18 cellular contexts compared by ENCODE assay signal in the genomic region with DNA sequence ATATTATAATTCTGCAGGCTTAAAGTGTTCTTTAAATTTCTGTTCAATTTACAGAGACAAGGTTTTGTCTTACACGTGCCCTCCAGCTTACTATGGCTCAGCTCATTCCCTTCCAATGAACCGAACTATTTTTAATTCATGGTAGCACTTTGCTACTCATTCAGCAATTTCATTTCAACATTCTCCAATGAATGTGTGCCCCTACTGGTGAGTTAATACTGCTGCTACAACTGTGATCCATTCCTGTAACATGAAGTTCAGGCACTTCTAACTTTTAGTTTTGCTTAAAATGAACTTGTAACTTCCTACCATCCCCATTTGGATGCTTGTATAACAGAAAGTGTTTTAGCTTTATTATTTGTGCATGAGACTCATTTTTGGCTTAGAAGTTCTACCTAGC.
DNase-seq lines count a peak whose midpoint lies in the region; ATAC-seq and TF ChIP-seq lines count a peak whose summit lies in the region.
"Had no signal": no experiment of that assay in that cellular context is flagged by ENCODE, and none has a peak within 500 bp of the region (broad histone marks: within the 10 kb centered on the region; RNA-seq: fewer than 3 reads in every experiment).

No MANE protein-coding gene starts in this region.

- ATAC-seq in heart right ventricle = no peak
- no peak for ATAC-seq in Right ventricle myocardium inferior
- ATAC-seq in upper lobe of right lung = no peak
- ATAC-seq: T-helper 17 cell had no signal

- no peak overlapping the region for H3K4me3 Mint-ChIP-seq in CD14-positive monocyte
- H3K4me3 Mint-ChIP-seq: T-helper 17 cell had no signal

- peaks cover 2% of the 10 kb centered on the region for H3K4me1 Mint-ChIP-seq in CD14-positive monocyte
- H3K4me1 Mint-ChIP-seq: T-helper 17 cell had no signal

- no peaks in the 10 kb centered on the region for H3K27me3 ChIP-seq in heart right ventricle
- H3K27me3 ChIP-seq in OCI-LY1 (ENCODE audit: insufficient read depth, low read length) = no peaks in the 10 kb centered on the region
- peaks cover 0 to 4% (median 0%) of the 10 kb centered on the region in 45 donors for H3K27me3 ChIP-seq in dorsolateral prefrontal cortex
- H3K27me3 ChIP-seq in upper lobe of right lung = no peaks in the 10 kb centered on the region
- H3K27me3 ChIP-seq: adrenal gland, right atrium auricular region had no signal

- H3K9me2 ChIP-seq in OCI-LY1 (ENCODE audit: low read depth, low read length) = no peaks in the 10 kb centered on the region

- 52 to 62% methylated on average over 2 of the region's 2 CpGs for WGBS in heart right ventricle, 2 donors

- H3K9ac ChIP-seq in OCI-LY1 (ENCODE audit: low read length) = no peak overlapping the region

- peaks cover 0 to 42% (median 0%) of the 10 kb centered on the region in 9 donors for H3K36me3 ChIP-seq in heart right ventricle
- no peaks in the 10 kb centered on the region for H3K36me3 ChIP-seq in OCI-LY1 (ENCODE audit: insufficient read depth, low read length)
- no peaks in the 10 kb centered on the region for H3K36me3 ChIP-seq in upper lobe of right lung
- H3K36me3 ChIP-seq: adrenal gland, right atrium auricular region, thoracic aorta had no signal

- H3K27me3 Mint-ChIP-seq in CD14-positive monocyte (ENCODE audit: low read depth in 3 of 3) = no peaks in the 10 kb centered on the region

- H3K4me2 ChIP-seq in OCI-LY1 (ENCODE audit: low read length) = no peak overlapping the region

- intact Hi-C loops in heart right ventricle (cut with DNase I) (loop anchor here in 2 of 10 donors (5.0 to 10.0 kb wide), 2 partner anchors 274 to 327 kb away; no protein-coding TSS in a partner anchor), Right ventricle myocardium inferior (cut with DNase I) (loop anchor here (5.0 kb wide), 1 partner anchor 272 kb away; no protein-coding TSS in a partner anchor), dorsolateral prefrontal cortex (cut with DNase I) (no loop called here), upper lobe of right lung (cut with DNase I) (no loop called here), CD14-positive monocyte (cut with micrococcal nuclease) (no loop called here)

- peaks cover 0 to 9% (median 2%) of the 10 kb centered on the region in 7 donors for H3K9me3 Mint-ChIP-seq in CD14-positive monocyte

- peaks cover 29 to 60% of the 10 kb centered on the region in 2 donors for H3K36me3 Mint-ChIP-seq in CD14-positive monocyte

- DNase-seq in heart right ventricle (no peak), Right ventricle myocardium inferior (ENCODE audit: missing footprints) (no peak), dorsolateral prefrontal cortex (no peak), upper lobe of right lung (no peak), CD14-positive monocyte (ENCODE audit: low spot score) (no peak), NCI-H2171 (lab: John Stamatoyannopoulos, UW) (no peak), NCI-H2171 treated with DMSO at 0.1 percent for 48 hours (lab: John Stamatoyannopoulos, UW) (no peak)
- DNase-seq: activated CD8-positive, alpha-beta memory T cell treated with anti-CD3 and anti-CD28 coated beads, Interleukin-2, amount 50 U/mL, for 48 hours; adrenal gland; GDM1; HCEC 1CT; midbrain; NCI-H1092 treated with DMSO at 0.1 percent for 48 hours; NK-92 treated with Interleukin-12 subunit alpha and Interleukin-12 subunit beta, amount 100 ng/mL, for 24 hours; T-helper 17 cell had no signal

- H3K27ac ChIP-seq in heart right ventricle = no peak overlapping the region
- H3K27ac ChIP-seq in OCI-LY1 (ENCODE audit: low read depth, low read length, poor library complexity, severe bottlenecking) = no peak overlapping the region
- H3K27ac ChIP-seq in dorsolateral prefrontal cortex = no peak overlapping the region
- H3K27ac ChIP-seq in upper lobe of right lung = no peak overlapping the region
- H3K27ac ChIP-seq: adrenal gland, right atrium auricular region, thoracic aorta had no signal

- TF ChIP-seq CTCF in heart right ventricle (IDR thresholded peaks at IDR 0.05) (peak in 6 of 9 donors; percentile 14 to 37 (median 29)), OCI-LY1 (IDR thresholded peaks at IDR 0.05; ENCODE audit: low read length) (peak; percentile 56; the same call in 1 of the 2 replicates), dorsolateral prefrontal cortex (IDR thresholded peaks at IDR 0.05 in 54 of 56, conservative IDR thresholded peaks at IDR 0.05 in 2 of 56; ENCODE audit: low read depth in 1 of 56, partially characterized antibody in 56 of 56) (peak in 38 of 56 donors; percentile 8 to 48 (median 28)), upper lobe of right lung (IDR thresholded peaks at IDR 0.05) (peak; percentile 18), CD14-positive monocyte (IDR thresholded peaks at IDR 0.05) (no peak)

- no peaks in the 10 kb centered on the region for H3F3A ChIP-seq in OCI-LY1 (ENCODE audit: insufficient read depth, low read length)

- H3K27ac Mint-ChIP-seq in CD14-positive monocyte = no peak overlapping the region
- H3K27ac Mint-ChIP-seq: T-helper 17 cell had no signal

- H4K20me1 ChIP-seq in OCI-LY1 (ENCODE audit: insufficient read depth, low read length) = no peaks in the 10 kb centered on the region

- H3K4me3 ChIP-seq in heart right ventricle = no peak overlapping the region
- H3K4me3 ChIP-seq in OCI-LY1 (ENCODE audit: low read depth, low read length, poor library complexity, severe bottlenecking) = no peak overlapping the region
- H3K4me3 ChIP-seq in dorsolateral prefrontal cortex = no peak overlapping the region
- no peak overlapping the region for H3K4me3 ChIP-seq in upper lobe of right lung
- H3K4me3 ChIP-seq: adrenal gland, right atrium auricular region, thoracic aorta had no signal

- H2AFZ ChIP-seq in OCI-LY1 (ENCODE audit: low read length) = no peak overlapping the region

- H3K9me3 ChIP-seq in heart right ventricle (no peaks in the 10 kb centered on the region), OCI-LY1 (ENCODE audit: low read length) (no peaks in the 10 kb centered on the region), upper lobe of right lung (no peaks in the 10 kb centered on the region)
- H3K9me3 ChIP-seq: adrenal gland, right atrium auricular region, thoracic aorta had no signal

- H3K4me1 ChIP-seq in heart right ventricle (no peaks in the 10 kb centered on the region), OCI-LY1 (ENCODE audit: insufficient read depth, low read length, severe bottlenecking) (no peaks in the 10 kb centered on the region), upper lobe of right lung (no peaks in the 10 kb centered on the region)
- H3K4me1 ChIP-seq: adrenal gland, right atrium auricular region had no signal

- H3K79me2 ChIP-seq in OCI-LY1 (ENCODE audit: insufficient read depth, low read length) = no peaks in the 10 kb centered on the region
